In the genomic region with DNA sequence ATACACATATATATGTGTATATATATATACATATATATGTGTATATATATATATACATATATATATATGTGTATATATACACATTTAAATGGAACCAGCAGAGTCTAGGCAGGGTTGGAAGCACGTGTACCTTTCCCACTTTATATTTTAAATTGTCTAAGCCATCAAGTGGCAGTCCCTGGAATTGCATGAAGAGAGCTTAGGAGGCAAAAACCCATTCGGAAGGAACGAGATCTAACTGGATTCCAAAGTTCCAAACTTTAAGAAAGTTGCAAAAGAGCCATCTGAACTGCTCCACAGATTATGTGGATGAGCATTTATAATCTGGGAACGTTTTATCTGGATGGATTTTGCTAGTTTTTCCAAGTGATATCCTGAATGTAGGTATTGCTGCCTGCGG, we compare ENCODE assay signal across 9 cellular contexts.
DNase-seq lines count a peak whose midpoint lies in the region; ATAC-seq and TF ChIP-seq lines count a peak whose summit lies in the region.
"Had no signal": no experiment of that assay in that cellular context is flagged by ENCODE, and none has a peak within 500 bp of the region (broad histone marks: within the 10 kb centered on the region; RNA-seq: fewer than 3 reads in every experiment).

No MANE protein-coding gene starts in this region.

- H3K27ac Mint-ChIP-seq in T-cell = peak overlapping the region; percentile 88 to 93
- no peak overlapping the region for H3K27ac Mint-ChIP-seq in glutamatergic neuron (ENCODE audit: unreplicated experiment)
- H3K27ac Mint-ChIP-seq in stimulated activated memory B cell treated with anti-CD40 and anti-IgM and Interleukin-4, amounts not matched to agents 10 μg/mL and 1 μg/mL and 100 μg/mL, for 72 hours = peak overlapping the region; percentile 77

- H3K4me1 Mint-ChIP-seq in T-cell (peaks cover 82 to 87% (median 84%) of the 10 kb centered on the region in 3 donors), glutamatergic neuron (ENCODE audit: low read depth, unreplicated experiment) (peaks cover 3% of the 10 kb centered on the region)
- H3K4me1 Mint-ChIP-seq in stimulated activated memory B cell treated with anti-CD40 and anti-IgM and Interleukin-4, amounts not matched to agents 10 μg/mL and 1 μg/mL and 100 μg/mL, for 72 hours = peaks cover 62% of the 10 kb centered on the region

- H3K9me3 Mint-ChIP-seq in T-cell = no peaks in the 10 kb centered on the region
- no peaks in the 10 kb centered on the region for H3K9me3 Mint-ChIP-seq in glutamatergic neuron (ENCODE audit: unreplicated experiment)
- no peaks in the 10 kb centered on the region for H3K9me3 Mint-ChIP-seq in stimulated activated memory B cell treated with anti-CD40 and anti-IgM and Interleukin-4, amounts not matched to agents 10 μg/mL and 1 μg/mL and 100 μg/mL, for 72 hours

- ATAC-seq in T-cell (replicated peaks in 1 of 4) = no peak
- ATAC-seq in stimulated activated memory B cell treated with anti-CD40 and anti-IgM and Interleukin-4, amounts not matched to agents 10 μg/mL and 1 μg/mL and 100 μg/mL, for 72 hours = no peak
- no peak for ATAC-seq in HG03571 (IDR thresholded peaks at IDR 0.05; ENCODE audit: unreplicated experiment)
- no peak for ATAC-seq in HG03521 (IDR thresholded peaks at IDR 0.05; ENCODE audit: unreplicated experiment)

- H3K36me3 Mint-ChIP-seq in T-cell (peaks cover 8% of the 10 kb centered on the region), glutamatergic neuron (ENCODE audit: unreplicated experiment) (no peaks in the 10 kb centered on the region)
- H3K36me3 Mint-ChIP-seq in stimulated activated memory B cell treated with anti-CD40 and anti-IgM and Interleukin-4, amounts not matched to agents 10 μg/mL and 1 μg/mL and 100 μg/mL, for 72 hours = no peaks in the 10 kb centered on the region

- DNase-seq in AML-193 (lab: John Stamatoyannopoulos, UW) (peak; percentile 22 to 47), GM13977 (ENCODE audit: low spot score) (no peak), T-cell (peak in 1 of 34 experiments; percentile 17), glutamatergic neuron (peak; percentile 26), cerebellar nuclear complex (lab: John Stamatoyannopoulos, UW) (no peak)
- DNase-seq: left cardiac atrium had no signal

- in situ Hi-C loops in GM13977 (cut with MboI; ENCODE audit: low pct_unique_long_range_greater_than_20kb, low sequenced_read_pairs, unreplicated experiment) = no loop called here

- POLR2A ChIA-PET in T-cell (lab: Charles Lee) = interaction anchor here (0.6 to 1.4 kb wide), 3 partner anchors 24 to 337 kb away, joined by 3 to 9 read pairs (median 6); no protein-coding TSS in a partner anchor

- H3K4me3 Mint-ChIP-seq in T-cell (peak overlapping the region in 1 of 3 donors; percentile 65), glutamatergic neuron (ENCODE audit: unreplicated experiment) (no peak overlapping the region)
- H3K4me3 Mint-ChIP-seq in stimulated activated memory B cell treated with anti-CD40 and anti-IgM and Interleukin-4, amounts not matched to agents 10 μg/mL and 1 μg/mL and 100 μg/mL, for 72 hours = no peak overlapping the region

- CTCF ChIA-PET in T-cell (lab: Charles Lee) = interaction anchor here (0.6 to 1.9 kb wide), 10 partner anchors 19 to 206 kb away, joined by 3 to 12 read pairs (median 4); no protein-coding TSS in a partner anchor

- peak; percentile 54 for TF ChIP-seq CTCF in GM13977 (IDR thresholded peaks at IDR 0.05; ENCODE audit: extremely low read depth, insufficient read depth, missing control alignments)
- peak; percentile 67 for TF ChIP-seq CTCF in glutamatergic neuron (IDR thresholded peaks at IDR 0.05; ENCODE audit: partially characterized antibody, unreplicated experiment)

- no peaks in the 10 kb centered on the region for H3K27me3 Mint-ChIP-seq in T-cell
- H3K27me3 Mint-ChIP-seq in glutamatergic neuron (ENCODE audit: unreplicated experiment) = no peaks in the 10 kb centered on the region
- H3K27me3 Mint-ChIP-seq in stimulated activated memory B cell treated with anti-CD40 and anti-IgM and Interleukin-4, amounts not matched to agents 10 μg/mL and 1 μg/mL and 100 μg/mL, for 72 hours = no peaks in the 10 kb centered on the region

Comparison
In these comparisons a context has a peak if more than half of its experiments do, and no peak if none do; other contexts are left out.
1. DNase-seq: peak in AML-193 (2 of 2) and glutamatergic neuron (single experiment); none in GM13977 (single experiment) and cerebellar nuclear complex (0 of 2).